Comparison of ENCODE assay signal across 9 cellular contexts in the genomic region with DNA sequence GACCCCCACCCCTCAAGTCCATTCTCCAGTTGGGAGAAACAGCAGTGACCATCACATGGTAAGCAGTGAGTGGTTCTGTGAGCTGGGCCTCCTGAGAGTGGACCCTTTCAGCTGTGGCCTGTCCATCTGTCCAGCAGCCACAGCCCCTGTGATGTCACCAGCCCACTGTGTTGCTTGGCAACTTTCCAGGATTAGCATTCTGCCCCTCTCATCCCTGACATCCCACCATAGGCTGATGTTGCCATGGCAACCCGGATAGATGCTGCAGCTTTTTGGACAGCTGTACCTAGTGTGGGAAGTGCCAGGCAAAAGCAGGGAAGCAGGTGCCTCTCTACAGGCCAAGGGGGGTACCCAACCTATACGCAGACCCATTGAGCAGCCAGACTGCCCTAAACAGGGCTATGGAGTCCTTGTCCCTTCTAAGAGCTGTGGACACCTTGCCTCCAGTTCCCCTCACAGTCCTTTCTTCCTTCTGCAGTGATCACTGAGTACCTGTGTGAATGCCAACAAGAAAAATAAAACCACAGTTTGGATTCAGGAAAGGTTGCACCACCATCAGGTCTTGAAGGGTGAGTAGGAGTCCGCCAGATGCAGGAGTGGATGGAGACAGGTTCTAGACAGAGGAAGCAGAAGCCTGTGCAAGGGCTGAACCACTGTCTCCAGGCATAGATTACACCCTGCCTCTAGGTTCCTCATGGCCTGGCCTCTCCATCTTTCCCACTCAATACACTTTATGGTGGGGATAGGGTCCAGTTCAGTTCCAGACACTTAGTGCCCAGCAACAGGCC. TPM values are rescaled to one million over a fixed set of nuclear protein-coding genes. Genes with fewer than 3 reads are reported as not detected.
A peak's percentile ranks its signal among the peaks of the same experiment; 100 is the strongest.
DNase-seq lines count a peak whose midpoint lies in the region; ATAC-seq and TF ChIP-seq lines count a peak whose summit lies in the region.
"Had no signal": no experiment of that assay in that cellular context is flagged by ENCODE, and none has a peak within 500 bp of the region (broad histone marks: within the 10 kb centered on the region; RNA-seq: fewer than 3 reads in every experiment).

A gene (plus strand): TSS at position 343 of the 788 bp plus-strand sequence. CDS start 6,124 bp downstream, outside the sequence.

- DNase-seq in NCI-H2171 treated with DMSO at 0.1 percent for 48 hours (lab: John Stamatoyannopoulos, UW) (peak; percentile 1), NCI-H2171 (lab: John Stamatoyannopoulos, UW) (no peak), spleen (no peak)
- DNase-seq: NCI-H1694 treated with DMSO at 0.1 percent for 48 hours had no signal

- 75 to 97% (median 91%) methylated on average over 3 of the region's 3 CpGs for WGBS in spleen, 5 donors

- no peak for TF ChIP-seq CTCF in OCI-LY3 (IDR thresholded peaks at IDR 0.05; ENCODE audit: low read depth, low read length)
- TF ChIP-seq CTCF in spleen (IDR thresholded peaks at IDR 0.05 in 8 of 11, conservative IDR thresholded peaks at IDR 0.05 in 3 of 11): no peak

- H3K4me2 ChIP-seq in OCI-LY3 (ENCODE audit: low read length): peak within 1 kb of the TSS; percentile 85

- H2AFZ ChIP-seq in OCI-LY3 (ENCODE audit: low read depth, low read length): no peak within 1 kb of the TSS

- H3K4me1 ChIP-seq in OCI-LY3 (ENCODE audit: low read length): peaks cover 46% of the 10 kb centered on the region
- no peaks in the 10 kb centered on the region for H3K4me1 ChIP-seq in iPS-18a (ENCODE audit: control insufficient read depth, low read depth, low read length)
- H3K4me1 ChIP-seq in spleen: peaks cover 22 to 50% (median 32%) of the 10 kb centered on the region in 6 donors

- intact Hi-C loops in spleen (cut with DNase I; ENCODE audit: low total_unique reads): no loop called here

- TF ChIP-seq POLR2A in spleen (IDR thresholded peaks at IDR 0.05): no peak

- H3K9ac ChIP-seq in OCI-LY3 (ENCODE audit: low read length) (peak within 1 kb of the TSS; percentile 31; the same call in 1 of the 2 replicates), iPS-18a (ENCODE audit: low read length) (no peak within 1 kb of the TSS)

- ATAC-seq in HG03469 (IDR thresholded peaks at IDR 0.05; ENCODE audit: unreplicated experiment) (no peak), GM18520 (IDR thresholded peaks at IDR 0.05; ENCODE audit: unreplicated experiment) (no peak), HG02798 (IDR thresholded peaks at IDR 0.05; ENCODE audit: poor library complexity, unreplicated experiment) (no peak)

- no peaks in the 10 kb centered on the region for H3K79me2 ChIP-seq in OCI-LY3 (ENCODE audit: low read length)

- H3K27me3 ChIP-seq in OCI-LY3 (ENCODE audit: low read depth, low read length): peaks cover 9% of the 10 kb centered on the region; the same call in 1 of the 2 replicates
- H3K27me3 ChIP-seq in iPS-18a (ENCODE audit: control insufficient read depth, insufficient read depth, low read length): peaks cover 15% of the 10 kb centered on the region
- H3K27me3 ChIP-seq in spleen (replicated peaks in 1 of 7): no peaks in the 10 kb centered on the region

- H3K9me3 ChIP-seq in OCI-LY3 (ENCODE audit: insufficient read depth, low read length) (no peaks in the 10 kb centered on the region), iPS-18a (ENCODE audit: control insufficient read depth, low read depth, low read length) (no peaks in the 10 kb centered on the region), spleen (no peaks in the 10 kb centered on the region)

- H3K4me3 ChIP-seq in OCI-LY3 (ENCODE audit: low read length) (peak within 1 kb of the TSS; percentile 79), iPS-18a (ENCODE audit: low read length) (peak within 1 kb of the TSS; percentile 58), spleen (peak within 1 kb of the TSS in 3 of 8 donors; percentile 23 to 51 (median 38))

- H4K20me1 ChIP-seq in OCI-LY3 (ENCODE audit: insufficient read depth, low read length): no peaks in the 10 kb centered on the region

- H3K27ac ChIP-seq in OCI-LY3 (ENCODE audit: low read length) (no peak within 1 kb of the TSS), iPS-18a (ENCODE audit: low read length) (no peak within 1 kb of the TSS), spleen (peak within 1 kb of the TSS in 3 of 8 donors; percentile 20 to 50 (median 22))

- H3K36me3 ChIP-seq in OCI-LY3 (replicated peaks; ENCODE audit: low read depth, low read length): no peaks in the 10 kb centered on the region
- no peaks in the 10 kb centered on the region for H3K36me3 ChIP-seq in iPS-18a (ENCODE audit: control insufficient read depth, low read depth, low read length)
- H3K36me3 ChIP-seq in spleen: peaks cover 0 to 12% (median 0%) of the 10 kb centered on the region in 6 donors

RNA-seq across cellular contexts. Expression of the gene that starts here (rescaled TPM):
- total RNA-seq in spleen: 10 to 100 TPM; 21.0 to 35.8 (median 27.1) TPM
- 10 to 100 TPM in 1 of 3 donors, 1 to 10 TPM in 2; 4.9 to 10.1 (median 9.7) TPM for polyA plus RNA-seq in spleen
